Comparison of ENCODE assay signal across 20 cellular contexts in the genomic region with DNA sequence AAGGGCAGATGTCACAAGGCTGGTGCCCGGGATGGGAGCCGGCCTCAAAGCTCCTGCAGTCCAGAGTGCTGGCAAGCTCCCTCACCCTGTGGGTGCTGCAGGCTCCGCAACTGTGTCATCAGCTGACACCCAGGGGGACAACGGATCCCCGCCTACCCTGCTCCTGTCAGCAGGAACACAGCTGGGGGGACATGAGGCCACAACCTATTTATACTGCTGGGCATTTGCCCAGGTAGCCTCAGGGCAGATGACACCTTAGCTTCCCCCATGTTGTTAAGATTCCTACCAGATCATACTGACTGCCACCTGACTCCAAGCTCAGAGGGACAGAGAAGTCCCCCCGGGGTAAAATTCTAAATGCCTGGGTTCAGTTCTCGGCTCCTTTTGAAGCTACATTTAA. TPM values are rescaled to one million over a fixed set of nuclear protein-coding genes. Genes with fewer than 3 reads are reported as not detected.
DNase-seq lines count a peak whose midpoint lies in the region; ATAC-seq and TF ChIP-seq lines count a peak whose summit lies in the region.
"Had no signal": no experiment of that assay in that cellular context is flagged by ENCODE, and none has a peak within 500 bp of the region (broad histone marks: within the 10 kb centered on the region; RNA-seq: fewer than 3 reads in every experiment).

No MANE protein-coding gene starts in this region.

- H3K4me3 Mint-ChIP-seq in CD4-positive, CD25-positive, alpha-beta regulatory T cell = no peak overlapping the region
- H3K4me3 Mint-ChIP-seq: activated naive CD4-positive, alpha-beta T cell treated with anti-CD3 and anti-CD28 coated beads for 36 hours had no signal

- H2BK5ac ChIP-seq in mesendoderm (ENCODE audit: low read length) = no peak overlapping the region

- H4K8ac ChIP-seq in mesendoderm (ENCODE audit: low read depth, low read length) = no peak overlapping the region

- no peaks in the 10 kb centered on the region for H3K9me3 Mint-ChIP-seq in CD4-positive, CD25-positive, alpha-beta regulatory T cell
- H3K9me3 Mint-ChIP-seq: activated naive CD4-positive, alpha-beta T cell treated with anti-CD3 and anti-CD28 coated beads for 36 hours; naive B cell had no signal

- peak overlapping the region; percentile 60 for H3K56ac ChIP-seq in mesendoderm (ENCODE audit: low read length)

- H3K36me3 ChIP-seq in CD4-positive, CD25-positive, alpha-beta regulatory T cell (ENCODE audit: control insufficient read depth, insufficient read depth, low read length) = peaks cover 8% of the 10 kb centered on the region
- H3K36me3 ChIP-seq in cardiac muscle cell (no peaks in the 10 kb centered on the region), mesendoderm (ENCODE audit: control insufficient read depth, insufficient read depth, low read length) (no peaks in the 10 kb centered on the region)

- DNase-seq in CD4-positive, CD25-positive, alpha-beta regulatory T cell = no peak
- DNase-seq in NCI-H146 (lab: John Stamatoyannopoulos, UW) = peak; percentile 91
- DNase-seq in cardiac muscle cell (ENCODE audit: low read depth in 1 of 2, low spot score in 1 of 2) = no peak
- peak; percentile 54 for DNase-seq in mesendoderm
- DNase-seq in sciatic nerve (ENCODE audit: low spot score) = no peak
- DNase-seq in GF-D8 (lab: John Stamatoyannopoulos, UW) = no peak
- DNase-seq in midbrain (lab: John Stamatoyannopoulos, UW) = no peak
- DNase-seq: activated naive CD4-positive, alpha-beta T cell treated with anti-CD3 and anti-CD28 coated beads for 36 hours; aorta; KG1; naive B cell; NCI-H1048; NCI-H524 treated with DMSO at 0.1 percent for 48 hours; SIG-M5; small intestine; stimulated activated CD4-positive, alpha-beta T cell treated with anti-CD3 and anti-CD28 coated beads, Interleukin-4, amount 100 ng/mL, for 1 hour; stomach; upper lobe of right lung had no signal

- no peaks in the 10 kb centered on the region for H3K79me1 ChIP-seq in mesendoderm (ENCODE audit: low read length)

- no peak overlapping the region for H3K9ac ChIP-seq in mesendoderm (ENCODE audit: low read length)

- H2AK5ac ChIP-seq in mesendoderm (ENCODE audit: low read length) = no peak overlapping the region

- H3K18ac ChIP-seq in mesendoderm (ENCODE audit: low read length) = no peak overlapping the region

- no peak overlapping the region for H2BK15ac ChIP-seq in mesendoderm (replicated peaks; ENCODE audit: low read depth)

- ATAC-seq in CD4-positive, CD25-positive, alpha-beta regulatory T cell (ENCODE audit: low read depth in 2 of 2) = no peak
- ATAC-seq in sciatic nerve (no peak), GM18868 (IDR thresholded peaks at IDR 0.05; ENCODE audit: unreplicated experiment) (no peak)
- ATAC-seq: upper lobe of right lung had no signal

- no peaks in the 10 kb centered on the region for H3K79me2 ChIP-seq in mesendoderm (ENCODE audit: control insufficient read depth, insufficient read depth, low read length)

- no peak overlapping the region for H3K4me2 ChIP-seq in mesendoderm (ENCODE audit: low read length)
- H3K4me2 ChIP-seq: A549 had no signal

- no peak overlapping the region for H3K4me3 ChIP-seq in CD4-positive, CD25-positive, alpha-beta regulatory T cell (ENCODE audit: low read depth, low read length)
- H3K4me3 ChIP-seq in cardiac muscle cell = no peak overlapping the region
- H3K4me3 ChIP-seq in mesendoderm (ENCODE audit: low read length) = no peak overlapping the region
- H3K4me3 ChIP-seq: A549, stomach, upper lobe of right lung had no signal

- no peak overlapping the region for H4K5ac ChIP-seq in mesendoderm (ENCODE audit: low read length)

- H3K4me1 ChIP-seq in CD4-positive, CD25-positive, alpha-beta regulatory T cell (ENCODE audit: control insufficient read depth, insufficient read depth, low read length, poor library complexity, severe bottlenecking) = peaks cover 19% of the 10 kb centered on the region
- peaks cover 4% of the 10 kb centered on the region for H3K4me1 ChIP-seq in cardiac muscle cell (ENCODE audit: low read depth)
- H3K4me1 ChIP-seq in mesendoderm (ENCODE audit: control insufficient read depth, low read depth, low read length) = no peaks in the 10 kb centered on the region
- H3K4me1 ChIP-seq: A549 had no signal

- H2BK120ac ChIP-seq in mesendoderm (ENCODE audit: low read depth, low read length) = no peak overlapping the region

- no peak overlapping the region for H3K4ac ChIP-seq in mesendoderm (ENCODE audit: low read depth, low read length)

- no peaks in the 10 kb centered on the region for H3K9me3 ChIP-seq in CD4-positive, CD25-positive, alpha-beta regulatory T cell (ENCODE audit: control insufficient read depth in 2 of 2, low read length in 2 of 2)
- H3K9me3 ChIP-seq in cardiac muscle cell (ENCODE audit: low read depth) = no peaks in the 10 kb centered on the region
- H3K9me3 ChIP-seq: A549, stomach, upper lobe of right lung had no signal

- H3K4me1 Mint-ChIP-seq in CD4-positive, CD25-positive, alpha-beta regulatory T cell = peaks cover 0 to 19% (median 6%) of the 10 kb centered on the region in 4 donors

- intact Hi-C loops in sciatic nerve (cut with DNase I) = no loop called here

- no peaks in the 10 kb centered on the region for H3K27me3 ChIP-seq in CD4-positive, CD25-positive, alpha-beta regulatory T cell (ENCODE audit: control insufficient read depth, insufficient read depth, low read length)
- H3K27me3 ChIP-seq in cardiac muscle cell (no peaks in the 10 kb centered on the region), mesendoderm (ENCODE audit: insufficient read depth, low read length, poor library complexity) (no peaks in the 10 kb centered on the region)
- H3K27me3 ChIP-seq: stomach, upper lobe of right lung had no signal

- H3K27ac ChIP-seq in CD4-positive, CD25-positive, alpha-beta regulatory T cell (ENCODE audit: insufficient read depth, low read length, poor library complexity, severe bottlenecking) = no peak overlapping the region
- H3K27ac ChIP-seq in cardiac muscle cell (peak overlapping the region; percentile 10), mesendoderm (ENCODE audit: low read depth, low read length) (no peak overlapping the region)
- H3K27ac ChIP-seq: A549, stomach, upper lobe of right lung had no signal

- no peaks in the 10 kb centered on the region for H3K27me3 Mint-ChIP-seq in CD4-positive, CD25-positive, alpha-beta regulatory T cell
- H3K27me3 Mint-ChIP-seq: naive B cell had no signal

- no CpG with 5 or more reads among the region's 7 CpGs for WGBS in mesendoderm (ENCODE audit: extremely low coverage, insufficient coverage, low lambda C conversion rate)

- TF ChIP-seq CTCF in cardiac muscle cell (IDR thresholded peaks at IDR 0.05; ENCODE audit: low read depth, low read length) = no peak

- H3K23ac ChIP-seq in mesendoderm (ENCODE audit: low read length) = no peak overlapping the region

- peak overlapping the region in 2 of 3 donors; percentile 36 to 79 for H3K27ac Mint-ChIP-seq in CD4-positive, CD25-positive, alpha-beta regulatory T cell
- H3K27ac Mint-ChIP-seq: activated naive CD4-positive, alpha-beta T cell treated with anti-CD3 and anti-CD28 coated beads for 36 hours had no signal

- peaks cover 3% of the 10 kb centered on the region for H3K36me3 Mint-ChIP-seq in CD4-positive, CD25-positive, alpha-beta regulatory T cell
- H3K36me3 Mint-ChIP-seq: naive B cell had no signal

RNA-seq across cellular contexts. Expression of gene ANKRD23, which starts 1.2 kb away (rescaled TPM):
- 16.4 TPM for total RNA-seq in CD4-positive, CD25-positive, alpha-beta regulatory T cell
- polyA plus RNA-seq in CD4-positive, CD25-positive, alpha-beta regulatory T cell = 1 to 10 TPM in 1 of 4 donors, under 1 TPM in 3; 0.68 to 1.1 (median 0.90) TPM
- total RNA-seq in cardiac muscle cell (4.8 and 11.0 TPM in 2 replicates), sciatic nerve (8.3 TPM)
- 2.5 and 3.3 TPM in 2 replicates for polyA plus RNA-seq in cardiac muscle cell
- 0.86 TPM for polyA plus RNA-seq in mesendoderm (2013, experiment 1 of 2)
- 1.7 TPM for polyA plus RNA-seq in mesendoderm (2013, experiment 2 of 2)

RNA-seq across cellular contexts. Expression of gene ANKRD39, which starts 15.2 kb away (rescaled TPM):
- 31.9 TPM for total RNA-seq in CD4-positive, CD25-positive, alpha-beta regulatory T cell
- 10 to 100 TPM; 30.2 to 44.4 (median 37.6) TPM for polyA plus RNA-seq in CD4-positive, CD25-positive, alpha-beta regulatory T cell
- total RNA-seq in cardiac muscle cell (15.4 and 27.8 TPM in 2 replicates), sciatic nerve (15.9 TPM)
- 32.1 and 32.3 TPM in 2 replicates for polyA plus RNA-seq in cardiac muscle cell
- polyA plus RNA-seq in mesendoderm (2013, experiment 1 of 2) = 14.2 TPM
- polyA plus RNA-seq in mesendoderm (2013, experiment 2 of 2) = 13.8 TPM

RNA-seq across cellular contexts. Expression of gene CNNM3, which starts 26.5 kb away (rescaled TPM):
- 33.1 TPM for total RNA-seq in CD4-positive, CD25-positive, alpha-beta regulatory T cell
- 10 to 100 TPM in 2 of 4 donors, 1 to 10 TPM in 2; 4.9 to 14.0 (median 7.9) TPM for polyA plus RNA-seq in CD4-positive, CD25-positive, alpha-beta regulatory T cell
- total RNA-seq in cardiac muscle cell = 15.2 and 18.9 TPM in 2 replicates
- polyA plus RNA-seq in cardiac muscle cell = 37.6 and 46.6 TPM in 2 replicates
- 10.9 TPM for polyA plus RNA-seq in mesendoderm (2013, experiment 1 of 2)
- 10.7 TPM for polyA plus RNA-seq in mesendoderm (2013, experiment 2 of 2)
- 26.4 TPM for total RNA-seq in sciatic nerve

RNA-seq across cellular contexts. Expression of gene SEMA4C, which starts 27.3 kb away (rescaled TPM):
- total RNA-seq in CD4-positive, CD25-positive, alpha-beta regulatory T cell = 23.3 TPM
- 1 to 10 TPM; 1.3 to 3.1 (median 2.2) TPM for polyA plus RNA-seq in CD4-positive, CD25-positive, alpha-beta regulatory T cell
- 45.7 and 53.6 TPM in 2 replicates for total RNA-seq in cardiac muscle cell
- polyA plus RNA-seq in cardiac muscle cell = 27.9 and 31.1 TPM in 2 replicates
- polyA plus RNA-seq in mesendoderm (2013, experiment 1 of 2) = 32.1 TPM
- 31.2 TPM for polyA plus RNA-seq in mesendoderm (2013, experiment 2 of 2)
- total RNA-seq in sciatic nerve = 136 TPM

Comparison
In these comparisons a context has a peak if more than half of its experiments do, and no peak if none do; other contexts are left out.
1. DNase-seq: peak in NCI-H146 (single experiment) and mesendoderm (single experiment); none in CD4-positive, CD25-positive, alpha-beta regulatory T cell (0 of 3), cardiac muscle cell (0 of 2), sciatic nerve (single experiment), GF-D8 (single experiment) and midbrain (single experiment).